In genomic region chr9:95129651-95130291, GRCh38 we compare ENCODE assay signal across 14 cellular contexts.
DNase-seq lines count a peak whose midpoint lies in the region; ATAC-seq and TF ChIP-seq lines count a peak whose summit lies in the region.
"Had no signal": no experiment of that assay in that cellular context is flagged by ENCODE, and none has a peak within 500 bp of the region (broad histone marks: within the 10 kb centered on the region; RNA-seq: fewer than 3 reads in every experiment).

No MANE protein-coding gene starts in this region.

- no peaks in the 10 kb centered on the region for H3K9me3 ChIP-seq in vagina
- H3K9me3 ChIP-seq: heart right ventricle had no signal

- no peak for TF ChIP-seq CTCF in vagina (IDR thresholded peaks at IDR 0.05)

- H3K4me1 ChIP-seq in vagina: peaks cover 37% of the 10 kb centered on the region

- ATAC-seq in left lobe of liver (peak; percentile 57), GM18873 (IDR thresholded peaks at IDR 0.05; ENCODE audit: low FRiP score, unreplicated experiment) (no peak), GM19467 (IDR thresholded peaks at IDR 0.05; ENCODE audit: unreplicated experiment) (no peak)
- ATAC-seq: heart right ventricle, left ventricle myocardium superior had no signal

- no peaks in the 10 kb centered on the region for H3K27me3 ChIP-seq in vagina
- H3K27me3 ChIP-seq: heart right ventricle had no signal

- TF ChIP-seq POLR2A in vagina (IDR thresholded peaks at IDR 0.05): no peak

- peak; percentile 18 for DNase-seq in NCI-H146 (lab: John Stamatoyannopoulos, UW)
- DNase-seq in NCI-H146 treated with DMSO at 0.1 percent for 48 hours (lab: John Stamatoyannopoulos, UW; ENCODE audit: unreplicated experiment): no peak
- peak; percentile 66 for DNase-seq in NCI-H748 treated with DMSO at 0.1 percent for 48 hours (lab: John Stamatoyannopoulos, UW)
- DNase-seq in left lobe of liver (ENCODE audit: low spot score): no peak
- DNase-seq in vagina (ENCODE audit: extremely low spot score in 2 of 2): peak in 1 of 2 donors; percentile 9
- DNase-seq in OCI-M2 (lab: John Stamatoyannopoulos, UW; ENCODE audit: unreplicated experiment): no peak
- DNase-seq: CD8-positive, alpha-beta memory T cell; central memory CD4-positive, alpha-beta T cell; heart right ventricle; left ventricle myocardium superior; SHP77 treated with DMSO at 0.1 percent for 48 hours had no signal

- H3K27ac ChIP-seq in vagina: peak overlapping the region; percentile 53
- H3K27ac ChIP-seq: epithelial cell of prostate, heart right ventricle had no signal

- intact Hi-C loops in vagina (cut with DNase I): no loop called here

- no peaks in the 10 kb centered on the region for H3K36me3 ChIP-seq in vagina

- H3K4me3 ChIP-seq in vagina: no peak overlapping the region
- H3K4me3 ChIP-seq: heart right ventricle had no signal

Comparison
In these comparisons a context has a peak if more than half of its experiments do, and no peak if none do; other contexts are left out.
1. DNase-seq: peak in NCI-H146 (single experiment) and NCI-H748 treated with DMSO at 0.1 percent for 48 hours (single experiment); none in NCI-H146 treated with DMSO at 0.1 percent for 48 hours (single experiment), left lobe of liver (single experiment) and OCI-M2 (single experiment).